ENCODE assay signal across 1 cellular context in the genomic region with DNA sequence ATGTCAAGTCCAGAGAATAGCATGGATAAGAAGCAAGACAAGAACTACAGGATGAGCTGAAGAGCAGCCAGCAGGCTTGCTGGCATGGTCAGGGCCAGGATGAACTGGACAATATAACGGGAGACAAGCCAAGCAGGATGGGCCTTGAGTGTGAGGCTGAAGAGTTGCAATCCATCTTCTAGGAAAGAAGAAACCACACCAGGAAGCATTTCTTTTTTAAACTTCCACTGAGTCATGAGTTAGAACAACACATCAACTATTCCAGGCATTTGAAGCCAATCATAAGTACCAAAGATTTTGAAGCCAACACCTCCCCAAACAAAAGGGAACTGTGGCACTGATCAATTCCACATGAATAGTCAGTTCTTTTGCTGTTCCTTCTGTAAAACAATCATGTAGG.
A peak's percentile ranks its signal among the peaks of the same experiment; 100 is the strongest.
TF ChIP-seq lines count a peak whose summit lies in the region.

No MANE protein-coding gene starts in this region.

TF ChIP-seq in endothelial cell of umbilical vein, 7 proteins besides CTCF, POLR2A, EP300 and RAD21:
- TF ChIP-seq FOS (IDR thresholded peaks at IDR 0.05; ENCODE audit: borderline replicate concordance, insufficient read depth, low read length), result peak; percentile 29
- no peak for TF ChIP-seq EZH2 (IDR thresholded peaks at IDR 0.05; ENCODE audit: borderline replicate concordance, low read depth, low read length, severe bottlenecking)
